1 cellular context compared by ENCODE assay signal in the genomic region with DNA sequence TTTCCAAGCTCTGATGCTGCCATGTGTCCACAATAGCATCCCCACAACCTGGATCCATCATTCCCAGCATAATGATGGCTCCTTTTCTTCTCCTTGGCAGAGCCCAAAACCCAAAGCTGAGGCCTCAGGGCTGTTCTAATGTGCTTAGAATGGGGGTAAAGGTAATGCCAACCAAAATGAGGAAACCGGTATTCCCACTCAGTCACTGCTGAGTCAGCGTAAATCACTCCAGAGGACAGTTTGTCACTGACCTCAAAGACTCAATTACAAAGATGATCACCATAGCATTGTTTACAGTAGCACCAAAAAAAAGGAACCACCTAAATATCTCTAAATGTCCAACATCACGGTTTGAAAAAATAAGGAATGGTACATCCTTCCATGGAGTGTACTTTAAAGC.
TF ChIP-seq lines count a peak whose summit lies in the region.

No MANE protein-coding gene starts in this region.

TF ChIP-seq in HepG2, 621 proteins besides CTCF, POLR2A, EP300 and RAD21 (continued from another document):
- TF ChIP-seq, protein P1, sequence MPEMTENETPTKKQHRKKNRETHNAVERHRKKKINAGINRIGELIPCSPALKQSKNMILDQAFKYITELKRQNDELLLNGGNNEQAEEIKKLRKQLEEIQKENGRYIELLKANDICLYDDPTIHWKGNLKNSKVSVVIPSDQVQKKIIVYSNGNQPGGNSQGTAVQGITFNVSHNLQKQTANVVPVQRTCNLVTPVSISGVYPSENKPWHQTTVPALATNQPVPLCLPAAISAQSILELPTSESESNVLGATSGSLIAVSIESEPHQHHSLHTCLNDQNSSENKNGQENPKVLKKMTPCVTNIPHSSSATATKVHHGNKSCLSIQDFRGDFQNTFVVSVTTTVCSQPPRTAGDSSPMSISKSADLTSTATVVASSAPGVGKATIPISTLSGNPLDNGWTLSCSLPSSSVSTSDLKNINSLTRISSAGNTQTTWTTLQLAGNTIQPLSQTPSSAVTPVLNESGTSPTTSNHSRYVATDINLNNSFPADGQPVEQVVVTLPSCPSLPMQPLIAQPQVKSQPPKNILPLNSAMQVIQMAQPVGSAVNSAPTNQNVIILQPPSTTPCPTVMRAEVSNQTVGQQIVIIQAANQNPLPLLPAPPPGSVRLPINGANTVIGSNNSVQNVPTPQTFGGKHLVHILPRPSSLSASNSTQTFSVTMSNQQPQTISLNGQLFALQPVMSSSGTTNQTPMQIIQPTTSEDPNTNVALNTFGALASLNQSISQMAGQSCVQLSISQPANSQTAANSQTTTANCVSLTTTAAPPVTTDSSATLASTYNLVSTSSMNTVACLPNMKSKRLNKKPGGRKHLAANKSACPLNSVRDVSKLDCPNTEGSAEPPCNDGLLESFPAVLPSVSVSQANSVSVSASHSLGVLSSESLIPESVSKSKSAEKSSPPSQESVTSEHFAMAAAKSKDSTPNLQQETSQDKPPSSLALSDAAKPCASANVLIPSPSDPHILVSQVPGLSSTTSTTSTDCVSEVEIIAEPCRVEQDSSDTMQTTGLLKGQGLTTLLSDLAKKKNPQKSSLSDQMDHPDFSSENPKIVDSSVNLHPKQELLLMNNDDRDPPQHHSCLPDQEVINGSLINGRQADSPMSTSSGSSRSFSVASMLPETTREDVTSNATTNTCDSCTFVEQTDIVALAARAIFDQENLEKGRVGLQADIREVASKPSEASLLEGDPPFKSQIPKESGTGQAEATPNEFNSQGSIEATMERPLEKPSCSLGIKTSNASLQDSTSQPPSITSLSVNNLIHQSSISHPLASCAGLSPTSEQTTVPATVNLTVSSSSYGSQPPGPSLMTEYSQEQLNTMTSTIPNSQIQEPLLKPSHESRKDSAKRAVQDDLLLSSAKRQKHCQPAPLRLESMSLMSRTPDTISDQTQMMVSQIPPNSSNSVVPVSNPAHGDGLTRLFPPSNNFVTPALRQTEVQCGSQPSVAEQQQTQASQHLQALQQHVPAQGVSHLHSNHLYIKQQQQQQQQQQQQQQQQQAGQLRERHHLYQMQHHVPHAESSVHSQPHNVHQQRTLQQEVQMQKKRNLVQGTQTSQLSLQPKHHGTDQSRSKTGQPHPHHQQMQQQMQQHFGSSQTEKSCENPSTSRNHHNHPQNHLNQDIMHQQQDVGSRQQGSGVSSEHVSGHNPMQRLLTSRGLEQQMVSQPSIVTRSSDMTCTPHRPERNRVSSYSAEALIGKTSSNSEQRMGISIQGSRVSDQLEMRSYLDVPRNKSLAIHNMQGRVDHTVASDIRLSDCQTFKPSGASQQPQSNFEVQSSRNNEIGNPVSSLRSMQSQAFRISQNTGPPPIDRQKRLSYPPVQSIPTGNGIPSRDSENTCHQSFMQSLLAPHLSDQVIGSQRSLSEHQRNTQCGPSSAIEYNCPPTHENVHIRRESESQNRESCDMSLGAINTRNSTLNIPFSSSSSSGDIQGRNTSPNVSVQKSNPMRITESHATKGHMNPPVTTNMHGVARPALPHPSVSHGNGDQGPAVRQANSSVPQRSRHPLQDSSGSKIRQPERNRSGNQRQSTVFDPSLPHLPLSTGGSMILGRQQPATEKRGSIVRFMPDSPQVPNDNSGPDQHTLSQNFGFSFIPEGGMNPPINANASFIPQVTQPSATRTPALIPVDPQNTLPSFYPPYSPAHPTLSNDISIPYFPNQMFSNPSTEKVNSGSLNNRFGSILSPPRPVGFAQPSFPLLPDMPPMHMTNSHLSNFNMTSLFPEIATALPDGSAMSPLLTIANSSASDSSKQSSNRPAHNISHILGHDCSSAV (CRISPR knock-in tag; IDR thresholded peaks at IDR 0.05; ENCODE audit: borderline replicate concordance) = no peak
- TF ChIP-seq, protein P2, sequence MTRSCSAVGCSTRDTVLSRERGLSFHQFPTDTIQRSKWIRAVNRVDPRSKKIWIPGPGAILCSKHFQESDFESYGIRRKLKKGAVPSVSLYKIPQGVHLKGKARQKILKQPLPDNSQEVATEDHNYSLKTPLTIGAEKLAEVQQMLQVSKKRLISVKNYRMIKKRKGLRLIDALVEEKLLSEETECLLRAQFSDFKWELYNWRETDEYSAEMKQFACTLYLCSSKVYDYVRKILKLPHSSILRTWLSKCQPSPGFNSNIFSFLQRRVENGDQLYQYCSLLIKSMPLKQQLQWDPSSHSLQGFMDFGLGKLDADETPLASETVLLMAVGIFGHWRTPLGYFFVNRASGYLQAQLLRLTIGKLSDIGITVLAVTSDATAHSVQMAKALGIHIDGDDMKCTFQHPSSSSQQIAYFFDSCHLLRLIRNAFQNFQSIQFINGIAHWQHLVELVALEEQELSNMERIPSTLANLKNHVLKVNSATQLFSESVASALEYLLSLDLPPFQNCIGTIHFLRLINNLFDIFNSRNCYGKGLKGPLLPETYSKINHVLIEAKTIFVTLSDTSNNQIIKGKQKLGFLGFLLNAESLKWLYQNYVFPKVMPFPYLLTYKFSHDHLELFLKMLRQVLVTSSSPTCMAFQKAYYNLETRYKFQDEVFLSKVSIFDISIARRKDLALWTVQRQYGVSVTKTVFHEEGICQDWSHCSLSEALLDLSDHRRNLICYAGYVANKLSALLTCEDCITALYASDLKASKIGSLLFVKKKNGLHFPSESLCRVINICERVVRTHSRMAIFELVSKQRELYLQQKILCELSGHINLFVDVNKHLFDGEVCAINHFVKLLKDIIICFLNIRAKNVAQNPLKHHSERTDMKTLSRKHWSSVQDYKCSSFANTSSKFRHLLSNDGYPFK (CRISPR knock-in tag; IDR thresholded peaks at IDR 0.05; ENCODE audit: borderline replicate concordance) = no peak
- no peak for TF ChIP-seq SALL1 (CRISPR knock-in tag; IDR thresholded peaks at IDR 0.05)
- TF ChIP-seq, protein P3, sequence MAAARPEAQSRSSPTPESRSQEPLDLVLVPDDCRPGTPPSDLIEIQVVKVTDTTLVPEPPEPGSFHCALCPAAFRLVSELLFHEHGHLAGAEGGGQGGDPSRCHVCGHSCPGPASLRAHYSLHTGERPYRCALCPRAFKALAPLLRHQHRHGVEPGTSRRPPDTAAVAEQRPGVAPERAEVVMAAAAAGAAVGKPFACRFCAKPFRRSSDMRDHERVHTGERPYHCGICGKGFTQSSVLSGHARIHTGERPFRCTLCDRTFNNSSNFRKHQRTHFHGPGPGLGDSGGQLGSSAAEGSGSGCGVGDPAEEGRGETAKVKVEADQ (CRISPR knock-in tag; IDR thresholded peaks at IDR 0.05; ENCODE audit: borderline replicate concordance) = no peak
- TF ChIP-seq, protein P4, sequence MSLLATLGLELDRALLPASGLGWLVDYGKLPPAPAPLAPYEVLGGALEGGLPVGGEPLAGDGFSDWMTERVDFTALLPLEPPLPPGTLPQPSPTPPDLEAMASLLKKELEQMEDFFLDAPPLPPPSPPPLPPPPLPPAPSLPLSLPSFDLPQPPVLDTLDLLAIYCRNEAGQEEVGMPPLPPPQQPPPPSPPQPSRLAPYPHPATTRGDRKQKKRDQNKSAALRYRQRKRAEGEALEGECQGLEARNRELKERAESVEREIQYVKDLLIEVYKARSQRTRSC (CRISPR knock-in tag; IDR thresholded peaks at IDR 0.05; ENCODE audit: low read depth) = no peak
- no peak for TF ChIP-seq MED1 (CRISPR knock-in tag; IDR thresholded peaks at IDR 0.05)
- TF ChIP-seq ZNF629 (CRISPR knock-in tag; conservative IDR thresholded peaks at IDR 0.05) = no peak
- TF ChIP-seq NFIB (CRISPR knock-in tag; IDR thresholded peaks at IDR 0.05; ENCODE audit: borderline replicate concordance) = no peak
- no peak for TF ChIP-seq ZBTB7B (CRISPR knock-in tag; IDR thresholded peaks at IDR 0.05)
- TF ChIP-seq MAFK (conservative IDR thresholded peaks at IDR 0.05 in 1 of 2, IDR thresholded peaks at IDR 0.05 in 1 of 2; ENCODE audit: low read length in 2 of 2) = peak; percentile 96 to 98
- TF ChIP-seq RAD51 (IDR thresholded peaks at IDR 0.05; ENCODE audit: borderline replicate concordance) = no peak
- no peak for TF ChIP-seq CEBPG (CRISPR knock-in tag; IDR thresholded peaks at IDR 0.05)
